Comparison of ENCODE assay signal across 2 cellular contexts in genomic region chr3:127038923-127039581, GRCh38.
TF ChIP-seq lines count a peak whose summit lies in the region.

No MANE protein-coding gene starts in this region.

TF ChIP-seq in WTC11, 78 proteins besides CTCF, POLR2A, EP300 and RAD21 (continues in another document):
- TF ChIP-seq ATF2 (CRISPR knock-in tag; IDR thresholded peaks at IDR 0.05; ENCODE audit: borderline replicate concordance, low read depth) (no peak), E2F4 (CRISPR knock-in tag; IDR thresholded peaks at IDR 0.05; ENCODE audit: borderline replicate concordance, low read depth) (no peak), IRF1 (CRISPR knock-in tag; IDR thresholded peaks at IDR 0.05) (no peak), ZNF512 (CRISPR knock-in tag; IDR thresholded peaks at IDR 0.05; ENCODE audit: borderline replicate concordance) (no peak), ARID4B (CRISPR knock-in tag; IDR thresholded peaks at IDR 0.05; ENCODE audit: borderline replicate concordance) (no peak), CDX4 (CRISPR knock-in tag; IDR thresholded peaks at IDR 0.05; ENCODE audit: borderline replicate concordance) (no peak), E2F1 (CRISPR knock-in tag; IDR thresholded peaks at IDR 0.05) (no peak), JUN (CRISPR knock-in tag; IDR thresholded peaks at IDR 0.05) (no peak), ESRRA (CRISPR knock-in tag; IDR thresholded peaks at IDR 0.05; ENCODE audit: borderline replicate concordance) (no peak), NFE2L1 (CRISPR knock-in tag; IDR thresholded peaks at IDR 0.05) (no peak), ZNF219 (CRISPR knock-in tag; IDR thresholded peaks at IDR 0.05; ENCODE audit: borderline replicate concordance) (no peak)

TF ChIP-seq in HepG2, 621 proteins besides CTCF, POLR2A, EP300 and RAD21:
- TF ChIP-seq ZFP90 (CRISPR knock-in tag; IDR thresholded peaks at IDR 0.05; ENCODE audit: borderline replicate concordance) (no peak), NFKB2 (CRISPR knock-in tag; IDR thresholded peaks at IDR 0.05; ENCODE audit: borderline replicate concordance) (no peak), NR3C1 (CRISPR knock-in tag; IDR thresholded peaks at IDR 0.05) (no peak), STAG1 (CRISPR knock-in tag; IDR thresholded peaks at IDR 0.05) (no peak), ZNF12 (CRISPR knock-in tag; IDR thresholded peaks at IDR 0.05) (no peak), ETV5 (CRISPR knock-in tag; IDR thresholded peaks at IDR 0.05; ENCODE audit: borderline replicate concordance) (no peak), ZNF451 (CRISPR knock-in tag; IDR thresholded peaks at IDR 0.05) (no peak), ZNF44 (CRISPR knock-in tag; IDR thresholded peaks at IDR 0.05) (no peak), ARNTL (CRISPR knock-in tag; IDR thresholded peaks at IDR 0.05) (no peak), KMT2B (CRISPR knock-in tag; IDR thresholded peaks at IDR 0.05) (no peak), ZEB1 (IDR thresholded peaks at IDR 0.05; ENCODE audit: insufficient replicate concordance, low read depth) (no peak), ATF6 (CRISPR knock-in tag; conservative IDR thresholded peaks at IDR 0.05) (no peak), ZNF138 (CRISPR knock-in tag; IDR thresholded peaks at IDR 0.05; ENCODE audit: low read depth) (no peak), DNMT1 (CRISPR knock-in tag; IDR thresholded peaks at IDR 0.05) (no peak), ZNF724P (CRISPR knock-in tag; IDR thresholded peaks at IDR 0.05; ENCODE audit: borderline replicate concordance) (no peak), SAP130 (CRISPR knock-in tag; IDR thresholded peaks at IDR 0.05; ENCODE audit: low read depth) (no peak), YEATS4 (CRISPR knock-in tag; IDR thresholded peaks at IDR 0.05; ENCODE audit: borderline replicate concordance) (no peak), CHD4 (IDR thresholded peaks at IDR 0.05; ENCODE audit: borderline replicate concordance, low read length) (no peak)
